1 cellular context compared by ENCODE assay signal in the genomic region with DNA sequence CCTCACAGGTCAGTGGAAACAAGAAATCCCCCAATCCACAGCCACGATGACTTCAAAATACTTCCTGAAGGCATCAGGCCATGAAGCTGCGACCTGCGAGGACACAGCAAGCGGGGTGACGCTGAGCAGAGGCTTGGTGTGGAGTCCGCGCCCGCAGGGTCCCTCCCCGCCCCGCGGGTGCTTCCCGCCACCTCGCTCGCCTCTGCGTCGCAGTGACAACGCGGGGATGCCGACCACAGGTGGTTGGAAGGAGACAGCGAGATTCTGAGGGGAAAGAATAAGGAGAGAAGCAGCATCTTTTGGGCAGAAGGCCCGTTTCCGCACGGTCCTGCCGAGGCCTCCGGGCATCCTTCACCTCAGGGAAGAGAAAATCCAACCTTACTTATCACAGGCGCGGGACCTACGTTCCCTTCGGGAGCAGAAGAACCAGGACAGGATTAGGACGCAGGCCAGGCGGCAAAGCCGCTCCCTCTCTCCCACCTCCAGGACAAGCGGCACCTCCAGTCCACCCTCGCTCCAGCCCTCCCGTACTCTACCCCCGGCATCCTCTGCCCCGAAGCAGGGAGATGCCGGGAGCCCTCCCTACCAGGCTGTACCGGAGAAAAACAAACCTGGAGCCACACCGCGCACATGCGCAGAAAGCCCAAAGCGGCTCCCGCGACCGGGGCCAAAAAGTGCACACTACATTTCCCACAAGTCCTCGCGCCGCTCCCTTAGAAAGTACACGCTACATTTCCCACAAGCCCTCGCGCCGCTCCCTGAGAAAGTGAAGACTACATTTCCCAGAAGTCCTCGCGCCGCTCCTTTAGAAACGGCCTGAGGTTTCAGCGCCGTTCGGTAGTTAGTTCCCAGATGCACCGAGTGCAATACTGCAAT.
TF ChIP-seq lines count a peak whose summit lies in the region.

No MANE protein-coding gene starts in this region.

TF ChIP-seq in HepG2, 621 proteins besides CTCF, POLR2A, EP300 and RAD21 (continued from another document and continues in another):
- TF ChIP-seq ZNF691 (CRISPR knock-in tag; IDR thresholded peaks at IDR 0.05; ENCODE audit: borderline replicate concordance, low read depth) (peak; percentile 38; the same call in 1 of the 2 replicates), ZNF646 (CRISPR knock-in tag; IDR thresholded peaks at IDR 0.05) (no peak), CREM (IDR thresholded peaks at IDR 0.05) (peak; percentile 98), CREM (CRISPR knock-in tag; IDR thresholded peaks at IDR 0.05) (no peak), HOXA7 (CRISPR knock-in tag; IDR thresholded peaks at IDR 0.05) (no peak), ZNF777 (CRISPR knock-in tag; IDR thresholded peaks at IDR 0.05) (peak; percentile 46), GATAD2A (CRISPR knock-in tag; IDR thresholded peaks at IDR 0.05) (no peak), IRF2 (CRISPR knock-in tag; IDR thresholded peaks at IDR 0.05) (peak; percentile 88), KLF12 (CRISPR knock-in tag; IDR thresholded peaks at IDR 0.05; ENCODE audit: borderline replicate concordance) (no peak), NFKBIZ (CRISPR knock-in tag; IDR thresholded peaks at IDR 0.05) (0 out of 2 replicates have a peak, but pooled peaks have one; percentile 14), HOXA5 (CRISPR knock-in tag; IDR thresholded peaks at IDR 0.05) (no peak), GABPA (IDR thresholded peaks at IDR 0.05; ENCODE audit: low read depth, low read length) (no peak), GABPA (CRISPR knock-in tag; IDR thresholded peaks at IDR 0.05; ENCODE audit: low read depth) (peak; percentile 83), XRCC5 (optimal IDR thresholded peaks at IDR 0.05; ENCODE audit: low read length) (peak; percentile 41), HINFP (CRISPR knock-in tag; IDR thresholded peaks at IDR 0.05; ENCODE audit: low read depth) (0 out of 2 replicates have a peak, but pooled peaks have one; percentile 19), ZMYM4 (CRISPR knock-in tag; IDR thresholded peaks at IDR 0.05) (peak; percentile 20; the same call in 1 of the 2 replicates), ELF1 (CRISPR knock-in tag; IDR thresholded peaks at IDR 0.05) (peak; percentile 61), THAP11 (CRISPR knock-in tag; IDR thresholded peaks at IDR 0.05) (peak; percentile 99), HOXA9 (CRISPR knock-in tag; IDR thresholded peaks at IDR 0.05; ENCODE audit: borderline replicate concordance) (peak; percentile 64; the same call in 1 of the 2 replicates), ZFAT (CRISPR knock-in tag; conservative IDR thresholded peaks at IDR 0.05) (peak; percentile 55; the same call in 1 of the 2 replicates), HCFC1 (IDR thresholded peaks at IDR 0.05; ENCODE audit: low read depth, low read length) (peak; percentile 96)
- TF ChIP-seq, protein P1, sequence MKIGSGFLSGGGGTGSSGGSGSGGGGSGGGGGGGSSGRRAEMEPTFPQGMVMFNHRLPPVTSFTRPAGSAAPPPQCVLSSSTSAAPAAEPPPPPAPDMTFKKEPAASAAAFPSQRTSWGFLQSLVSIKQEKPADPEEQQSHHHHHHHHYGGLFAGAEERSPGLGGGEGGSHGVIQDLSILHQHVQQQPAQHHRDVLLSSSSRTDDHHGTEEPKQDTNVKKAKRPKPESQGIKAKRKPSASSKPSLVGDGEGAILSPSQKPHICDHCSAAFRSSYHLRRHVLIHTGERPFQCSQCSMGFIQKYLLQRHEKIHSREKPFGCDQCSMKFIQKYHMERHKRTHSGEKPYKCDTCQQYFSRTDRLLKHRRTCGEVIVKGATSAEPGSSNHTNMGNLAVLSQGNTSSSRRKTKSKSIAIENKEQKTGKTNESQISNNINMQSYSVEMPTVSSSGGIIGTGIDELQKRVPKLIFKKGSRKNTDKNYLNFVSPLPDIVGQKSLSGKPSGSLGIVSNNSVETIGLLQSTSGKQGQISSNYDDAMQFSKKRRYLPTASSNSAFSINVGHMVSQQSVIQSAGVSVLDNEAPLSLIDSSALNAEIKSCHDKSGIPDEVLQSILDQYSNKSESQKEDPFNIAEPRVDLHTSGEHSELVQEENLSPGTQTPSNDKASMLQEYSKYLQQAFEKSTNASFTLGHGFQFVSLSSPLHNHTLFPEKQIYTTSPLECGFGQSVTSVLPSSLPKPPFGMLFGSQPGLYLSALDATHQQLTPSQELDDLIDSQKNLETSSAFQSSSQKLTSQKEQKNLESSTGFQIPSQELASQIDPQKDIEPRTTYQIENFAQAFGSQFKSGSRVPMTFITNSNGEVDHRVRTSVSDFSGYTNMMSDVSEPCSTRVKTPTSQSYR (CRISPR knock-in tag; IDR thresholded peaks at IDR 0.05; ENCODE audit: borderline replicate concordance) = 0 out of 2 replicates have a peak, but pooled peaks have one; percentile 32
- TF ChIP-seq, protein P2, sequence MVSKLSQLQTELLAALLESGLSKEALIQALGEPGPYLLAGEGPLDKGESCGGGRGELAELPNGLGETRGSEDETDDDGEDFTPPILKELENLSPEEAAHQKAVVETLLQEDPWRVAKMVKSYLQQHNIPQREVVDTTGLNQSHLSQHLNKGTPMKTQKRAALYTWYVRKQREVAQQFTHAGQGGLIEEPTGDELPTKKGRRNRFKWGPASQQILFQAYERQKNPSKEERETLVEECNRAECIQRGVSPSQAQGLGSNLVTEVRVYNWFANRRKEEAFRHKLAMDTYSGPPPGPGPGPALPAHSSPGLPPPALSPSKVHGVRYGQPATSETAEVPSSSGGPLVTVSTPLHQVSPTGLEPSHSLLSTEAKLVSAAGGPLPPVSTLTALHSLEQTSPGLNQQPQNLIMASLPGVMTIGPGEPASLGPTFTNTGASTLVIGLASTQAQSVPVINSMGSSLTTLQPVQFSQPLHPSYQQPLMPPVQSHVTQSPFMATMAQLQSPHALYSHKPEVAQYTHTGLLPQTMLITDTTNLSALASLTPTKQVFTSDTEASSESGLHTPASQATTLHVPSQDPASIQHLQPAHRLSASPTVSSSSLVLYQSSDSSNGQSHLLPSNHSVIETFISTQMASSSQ (IDR thresholded peaks at IDR 0.05; ENCODE audit: low read depth) = no peak
- TF ChIP-seq, protein P2 (CRISPR knock-in tag; IDR thresholded peaks at IDR 0.05; ENCODE audit: borderline replicate concordance) = peak; percentile 22; the same call in 1 of the 2 replicates
- TF ChIP-seq, protein P3, sequence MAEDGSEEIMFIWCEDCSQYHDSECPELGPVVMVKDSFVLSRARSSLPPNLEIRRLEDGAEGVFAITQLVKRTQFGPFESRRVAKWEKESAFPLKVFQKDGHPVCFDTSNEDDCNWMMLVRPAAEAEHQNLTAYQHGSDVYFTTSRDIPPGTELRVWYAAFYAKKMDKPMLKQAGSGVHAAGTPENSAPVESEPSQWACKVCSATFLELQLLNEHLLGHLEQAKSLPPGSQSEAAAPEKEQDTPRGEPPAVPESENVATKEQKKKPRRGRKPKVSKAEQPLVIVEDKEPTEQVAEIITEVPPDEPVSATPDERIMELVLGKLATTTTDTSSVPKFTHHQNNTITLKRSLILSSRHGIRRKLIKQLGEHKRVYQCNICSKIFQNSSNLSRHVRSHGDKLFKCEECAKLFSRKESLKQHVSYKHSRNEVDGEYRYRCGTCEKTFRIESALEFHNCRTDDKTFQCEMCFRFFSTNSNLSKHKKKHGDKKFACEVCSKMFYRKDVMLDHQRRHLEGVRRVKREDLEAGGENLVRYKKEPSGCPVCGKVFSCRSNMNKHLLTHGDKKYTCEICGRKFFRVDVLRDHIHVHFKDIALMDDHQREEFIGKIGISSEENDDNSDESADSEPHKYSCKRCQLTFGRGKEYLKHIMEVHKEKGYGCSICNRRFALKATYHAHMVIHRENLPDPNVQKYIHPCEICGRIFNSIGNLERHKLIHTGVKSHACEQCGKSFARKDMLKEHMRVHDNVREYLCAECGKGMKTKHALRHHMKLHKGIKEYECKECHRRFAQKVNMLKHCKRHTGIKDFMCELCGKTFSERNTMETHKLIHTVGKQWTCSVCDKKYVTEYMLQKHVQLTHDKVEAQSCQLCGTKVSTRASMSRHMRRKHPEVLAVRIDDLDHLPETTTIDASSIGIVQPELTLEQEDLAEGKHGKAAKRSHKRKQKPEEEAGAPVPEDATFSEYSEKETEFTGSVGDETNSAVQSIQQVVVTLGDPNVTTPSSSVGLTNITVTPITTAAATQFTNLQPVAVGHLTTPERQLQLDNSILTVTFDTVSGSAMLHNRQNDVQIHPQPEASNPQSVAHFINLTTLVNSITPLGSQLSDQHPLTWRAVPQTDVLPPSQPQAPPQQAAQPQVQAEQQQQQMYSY (CRISPR knock-in tag; IDR thresholded peaks at IDR 0.05) = no peak
- TF ChIP-seq, protein P4, sequence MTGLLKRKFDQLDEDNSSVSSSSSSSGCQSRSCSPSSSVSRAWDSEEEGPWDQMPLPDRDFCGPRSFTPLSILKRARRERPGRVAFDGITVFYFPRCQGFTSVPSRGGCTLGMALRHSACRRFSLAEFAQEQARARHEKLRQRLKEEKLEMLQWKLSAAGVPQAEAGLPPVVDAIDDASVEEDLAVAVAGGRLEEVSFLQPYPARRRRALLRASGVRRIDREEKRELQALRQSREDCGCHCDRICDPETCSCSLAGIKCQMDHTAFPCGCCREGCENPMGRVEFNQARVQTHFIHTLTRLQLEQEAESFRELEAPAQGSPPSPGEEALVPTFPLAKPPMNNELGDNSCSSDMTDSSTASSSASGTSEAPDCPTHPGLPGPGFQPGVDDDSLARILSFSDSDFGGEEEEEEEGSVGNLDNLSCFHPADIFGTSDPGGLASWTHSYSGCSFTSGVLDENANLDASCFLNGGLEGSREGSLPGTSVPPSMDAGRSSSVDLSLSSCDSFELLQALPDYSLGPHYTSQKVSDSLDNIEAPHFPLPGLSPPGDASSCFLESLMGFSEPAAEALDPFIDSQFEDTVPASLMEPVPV (CRISPR knock-in tag; IDR thresholded peaks at IDR 0.05) = 0 out of 2 replicates have a peak, but pooled peaks have one; percentile 33
